In genomic region chr5:61408476-61409168, GRCh38 we compare ENCODE assay signal across 8 cellular contexts.
DNase-seq lines count a peak whose midpoint lies in the region; ATAC-seq, FAIRE-seq and TF ChIP-seq lines count a peak whose summit lies in the region.

No MANE protein-coding gene starts in this region.

- peak; percentile 52 for TF ChIP-seq POLR2A in endothelial cell of umbilical vein (IDR thresholded peaks at IDR 0.05; ENCODE audit: low read depth, low read length)

- POLR2A ChIA-PET in endothelial cell of umbilical vein (lab: Charles Lee) = interaction anchor here (0.7 to 1.1 kb wide), 4 partner anchors 9 to 464 kb away, joined by 5 to 13 read pairs (median 8); partner anchors contain the start of genes ERCC8 and ZSWIM6

- no peaks in the 10 kb centered on the region for H3K9me1 ChIP-seq in endothelial cell of umbilical vein (replicated peaks; ENCODE audit: control insufficient read depth, extremely low read depth, insufficient read depth, low read length)

- peaks cover 70% of the 10 kb centered on the region for H3K79me2 ChIP-seq in endothelial cell of umbilical vein (ENCODE audit: control insufficient read depth, insufficient read depth, low read length)

- peak overlapping the region; percentile 97 for H3K27ac ChIP-seq in endothelial cell of umbilical vein (ENCODE audit: insufficient read depth, low read depth, low read length)
- peak overlapping the region; percentile 93 for H3K27ac ChIP-seq in mesodermal cell (ENCODE audit: low read depth, low read length, severe bottlenecking)

- peak overlapping the region; percentile 98 for H3K4me2 ChIP-seq in endothelial cell of umbilical vein (ENCODE audit: insufficient read depth, low read length)

- dilution Hi-C loops in endothelial cell of umbilical vein (cut with MboI; ENCODE audit: extremely low pct_ligation_motif_present, low sequenced_read_pairs) = no loop called here

- no TSS peak for BruUV-seq in endothelial cell of umbilical vein (replicated peaks; lab: Mats Ljungman, UMichigan)

- 0 to 1% methylated on average over 15 to 22 of the region's 28 CpGs for WGBS in mesodermal cell (ENCODE audit: insufficient coverage in 2 of 2), 2 experiments

- H3K9ac ChIP-seq in endothelial cell of umbilical vein (replicated peaks; ENCODE audit: extremely low read depth, insufficient read depth, low read length) = peak overlapping the region; percentile 83

- CTCF ChIA-PET in endothelial cell of umbilical vein (lab: Charles Lee) = interaction anchor here (0.6 to 2.6 kb wide), 10 partner anchors 11 to 223 kb away, joined by 3 to 10 read pairs (median 3); partner anchors contain the start of gene ZSWIM6

- H2AFZ ChIP-seq in endothelial cell of umbilical vein (ENCODE audit: low read depth, low read length) = no peak overlapping the region

- no peaks in the 10 kb centered on the region for H3K27me3 ChIP-seq in endothelial cell of umbilical vein (ENCODE audit: control insufficient read depth in 2 of 2, insufficient read depth in 2 of 2, low read length in 2 of 2)

- peak; percentile 91 for DNase-seq in DMS153 (lab: John Stamatoyannopoulos, UW)
- peak; percentile 99 for DNase-seq in OCI-M1 (lab: John Stamatoyannopoulos, UW)
- peak; percentile 97 for DNase-seq in activated T-cell treated with anti-CD3 and anti-CD28 coated beads for 4 hours
- DNase-seq in endothelial cell of umbilical vein (ENCODE audit: low read depth, low spot score) = peak; percentile 99
- DNase-seq in stimulated activated CD8-positive, alpha-beta memory T cell treated with anti-CD3 and anti-CD28 coated beads, Interleukin-15, amount 100 ng/mL, for 24 hours (ENCODE audit: low read depth) = peak; percentile 93

- peak; percentile 14; the same call in 1 of the 2 replicates for TF ChIP-seq RAD21 in Ishikawa (IDR thresholded peaks at IDR 0.05; ENCODE audit: low read depth)

- peak overlapping the region in 2 of 3 experiments; percentile 15 to 63 for H3K4me3 ChIP-seq in endothelial cell of umbilical vein (replicated peaks in 1 of 3; ENCODE audit: insufficient read depth in 1 of 3, low read depth in 1 of 3, low read length in 3 of 3)
- no peak overlapping the region for H3K4me3 ChIP-seq in mesodermal cell (ENCODE audit: extremely low read depth, insufficient read depth, low read length, poor library complexity, severe bottlenecking)

- H3K4me1 ChIP-seq in endothelial cell of umbilical vein (ENCODE audit: control insufficient read depth, extremely low read depth, insufficient read depth, low read length) = peaks cover 21% of the 10 kb centered on the region
- peaks cover 16% of the 10 kb centered on the region for H3K4me1 ChIP-seq in mesodermal cell (ENCODE audit: control insufficient read depth, insufficient read depth, low read length, poor library complexity, severe bottlenecking)

- H4K20me1 ChIP-seq in endothelial cell of umbilical vein (replicated peaks; ENCODE audit: control insufficient read depth, extremely low read depth, insufficient read depth, low read length) = peaks cover 7% of the 10 kb centered on the region

- FAIRE-seq in endothelial cell of umbilical vein (lab: Jason Lieb, UNC) = peak; percentile 98

- TF ChIP-seq CTCF in endothelial cell of umbilical vein (IDR thresholded peaks at IDR 0.05; ENCODE audit: extremely low read depth in 1 of 2, insufficient read depth in 1 of 2, low read depth in 1 of 2, low read length in 2 of 2) = no peak

- intact Hi-C loops in endothelial cell of umbilical vein (cut with micrococcal nuclease) = loop anchor here (1.0 to 5.0 kb wide), 5 partner anchors 42 to 250 kb away; partner anchors contain the start of genes SMIM15 and ZSWIM6

- TF ChIP-seq EP300 in Ishikawa (IDR thresholded peaks at IDR 0.05; ENCODE audit: borderline replicate concordance) = peak; percentile 88

- H3K9me3 ChIP-seq in endothelial cell of umbilical vein (replicated peaks; ENCODE audit: control insufficient read depth, insufficient read depth, low read length) (no peaks in the 10 kb centered on the region), mesodermal cell (ENCODE audit: control insufficient read depth, low read length) (no peaks in the 10 kb centered on the region)

- no peaks in the 10 kb centered on the region for H3K36me3 ChIP-seq in endothelial cell of umbilical vein (ENCODE audit: control insufficient read depth in 2 of 2, extremely low read depth in 1 of 2, insufficient read depth in 2 of 2, low read length in 2 of 2)
- peaks cover 3% of the 10 kb centered on the region for H3K36me3 ChIP-seq in mesodermal cell (ENCODE audit: control insufficient read depth, insufficient read depth, low read length)

- ATAC-seq in GM21737 (IDR thresholded peaks at IDR 0.05; ENCODE audit: unreplicated experiment) = peak; percentile 100

TF ChIP-seq in Ishikawa, 13 proteins besides CTCF, POLR2A, EP300 and RAD21 (continues in another document):
- TF ChIP-seq YY1 (IDR thresholded peaks at IDR 0.05; ENCODE audit: low read depth) (no peak), ZBTB7A (IDR thresholded peaks at IDR 0.05; ENCODE audit: low read depth) (no peak), EGR1 (IDR thresholded peaks at IDR 0.05) (peak; percentile 71), TAF1 (IDR thresholded peaks at IDR 0.05; ENCODE audit: low read depth) (no peak), NFIC (IDR thresholded peaks at IDR 0.05) (peak; percentile 99), TCF12 (IDR thresholded peaks at IDR 0.05; ENCODE audit: low read depth) (peak; percentile 96), CEBPB (IDR thresholded peaks at IDR 0.05) (peak; percentile 98), CREB1 (IDR thresholded peaks at IDR 0.05; ENCODE audit: low read depth) (peak; percentile 67; the same call in 1 of the 2 replicates), USF1 (IDR thresholded peaks at IDR 0.05) (peak; percentile 37; the same call in 1 of the 2 replicates), FOXM1 (IDR thresholded peaks at IDR 0.05; ENCODE audit: borderline replicate concordance, low read depth) (peak; percentile 56)

TF ChIP-seq in endothelial cell of umbilical vein, 7 proteins besides CTCF, POLR2A, EP300 and RAD21:
- peak; percentile 73 for TF ChIP-seq JUN (IDR thresholded peaks at IDR 0.05; ENCODE audit: borderline replicate concordance, insufficient read depth, insufficient read length, low read depth)
- TF ChIP-seq POLR2AphosphoS5 (IDR thresholded peaks at IDR 0.05; ENCODE audit: insufficient read depth, low read depth, low read length) = peak; percentile 92
- peak; percentile 49 for TF ChIP-seq FOS (IDR thresholded peaks at IDR 0.05; ENCODE audit: borderline replicate concordance, insufficient read depth, low read length)
- TF ChIP-seq EZH2 (IDR thresholded peaks at IDR 0.05; ENCODE audit: borderline replicate concordance, low read depth, low read length, severe bottlenecking) = no peak
- TF ChIP-seq MYC (IDR thresholded peaks at IDR 0.05; ENCODE audit: low read depth, low read length) = no peak
